Comparison of ENCODE assay signal across 21 cellular contexts in the genomic region with DNA sequence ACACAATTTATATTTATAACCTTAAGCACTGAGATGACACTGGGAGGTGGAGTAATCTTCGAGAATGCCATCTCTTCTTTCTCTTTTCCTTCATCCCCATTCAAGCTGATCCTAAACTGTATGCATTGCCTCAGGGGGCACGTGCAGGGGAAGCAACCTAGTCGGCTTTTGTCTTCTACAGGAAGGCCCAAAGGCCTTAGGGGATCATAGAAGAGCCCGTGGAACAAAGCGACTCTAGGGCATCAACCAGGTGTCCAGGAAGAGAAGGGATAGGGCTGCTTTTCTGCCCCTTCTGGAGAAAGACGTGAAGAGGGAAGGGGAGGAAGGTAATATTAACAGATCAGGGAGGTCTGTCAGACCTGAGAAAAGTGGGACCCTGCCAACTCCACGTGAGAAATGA. TPM values are rescaled to one million over a fixed set of nuclear protein-coding genes. Genes with fewer than 3 reads are reported as not detected.
A peak's percentile ranks its signal among the peaks of the same experiment; 100 is the strongest.
DNase-seq lines count a peak whose midpoint lies in the region; ATAC-seq and TF ChIP-seq lines count a peak whose summit lies in the region.
"Had no signal": no experiment of that assay in that cellular context is flagged by ENCODE, and none has a peak within 500 bp of the region (broad histone marks: within the 10 kb centered on the region; RNA-seq: fewer than 3 reads in every experiment).

No MANE protein-coding gene starts in this region.

- H3K27me3 ChIP-seq in GM23338 (ENCODE audit: insufficient read depth) (no peaks in the 10 kb centered on the region), HUES64 (ENCODE audit: insufficient read depth, low read length) (no peaks in the 10 kb centered on the region), iPS-18a (ENCODE audit: control insufficient read depth, insufficient read depth, low read length) (no peaks in the 10 kb centered on the region)
- H3K27me3 ChIP-seq in CD8-positive, alpha-beta T cell (ENCODE audit: insufficient read depth, low read length): no peaks in the 10 kb centered on the region

- H3K79me2 ChIP-seq in GM23338 (replicated peaks; ENCODE audit: insufficient read depth): no peaks in the 10 kb centered on the region

- H3K4me1 ChIP-seq in GM23338 (ENCODE audit: insufficient read depth): peaks cover 5% of the 10 kb centered on the region; the same call in 1 of the 2 replicates
- peaks cover 10% of the 10 kb centered on the region; the same call in 1 of the 2 replicates for H3K4me1 ChIP-seq in HUES64 (ENCODE audit: insufficient read depth, low read length)
- H3K4me1 ChIP-seq in iPS-18a (ENCODE audit: control insufficient read depth, low read depth, low read length): peaks cover 19% of the 10 kb centered on the region
- H3K4me1 ChIP-seq in CD8-positive, alpha-beta T cell (ENCODE audit: insufficient read depth, low read length): no peaks in the 10 kb centered on the region

- H3K36me3 Mint-ChIP-seq in GM23338 (ENCODE audit: low read depth): no peaks in the 10 kb centered on the region
- no peaks in the 10 kb centered on the region for H3K36me3 Mint-ChIP-seq in CD8-positive, alpha-beta T cell
- H3K36me3 Mint-ChIP-seq: CD14-positive monocyte; CD4-positive, alpha-beta memory T cell had no signal

- DNase-seq in GM23338 (ENCODE audit: low spot score) (no peak), NCI-H1694 (lab: John Stamatoyannopoulos, UW) (no peak)
- DNase-seq in activated CD4-positive, CD25-positive, alpha-beta regulatory T cell (lab: John Stamatoyannopoulos, UW): no peak
- DNase-seq in CD8-positive, alpha-beta T cell: no peak
- no peak for DNase-seq in activated CD8-positive, alpha-beta memory T cell treated with anti-CD3 and anti-CD28 coated beads for 24 hours
- DNase-seq: 8988T; Calu3; CD4-positive, alpha-beta memory T cell; DMS79 treated with DMSO at 0.1 percent for 48 hours; HFFc6; IMR-90 had no signal

- H3K9me3 Mint-ChIP-seq in GM23338: no peaks in the 10 kb centered on the region
- no peaks in the 10 kb centered on the region for H3K9me3 Mint-ChIP-seq in CD8-positive, alpha-beta T cell
- H3K9me3 Mint-ChIP-seq: CD4-positive, alpha-beta memory T cell; HFFc6 had no signal

- H3K36me3 ChIP-seq in GM23338 (ENCODE audit: insufficient read depth): no peaks in the 10 kb centered on the region
- no peaks in the 10 kb centered on the region for H3K36me3 ChIP-seq in HUES64 (ENCODE audit: insufficient read depth, low read length)
- no peaks in the 10 kb centered on the region for H3K36me3 ChIP-seq in iPS-18a (ENCODE audit: control insufficient read depth, low read depth, low read length)
- H3K36me3 ChIP-seq in CD8-positive, alpha-beta T cell (ENCODE audit: insufficient read depth, low read length): no peaks in the 10 kb centered on the region
- H3K36me3 ChIP-seq: BLaER1 had no signal

- H3K4me3 ChIP-seq in GM23338: no peak overlapping the region
- H3K4me3 ChIP-seq in HUES64 (ENCODE audit: low read length): no peak overlapping the region
- peak overlapping the region; percentile 10 for H3K4me3 ChIP-seq in iPS-18a (ENCODE audit: low read length)
- no peak overlapping the region for H3K4me3 ChIP-seq in CD8-positive, alpha-beta T cell (ENCODE audit: low read depth, low read length)
- H3K4me3 ChIP-seq: BLaER1, GM12878, K562 had no signal

- intact Hi-C loops in CD8-positive, alpha-beta T cell (cut with DNase I, micrococcal nuclease): loop anchor here in 1 of 2 experiments (5.0 to 10.0 kb wide), 2 partner anchors 192 to 1115 kb away; no protein-coding TSS in a partner anchor

- H3K9me3 ChIP-seq in HUES64 (ENCODE audit: insufficient read depth, low read depth, low read length): no peaks in the 10 kb centered on the region
- H3K9me3 ChIP-seq in iPS-18a (ENCODE audit: control insufficient read depth, low read depth, low read length): no peaks in the 10 kb centered on the region
- H3K9me3 ChIP-seq in CD8-positive, alpha-beta T cell (ENCODE audit: low read length): no peaks in the 10 kb centered on the region
- H3K9me3 ChIP-seq: BLaER1 had no signal

- TF ChIP-seq CTCF in GM23338 (conservative IDR thresholded peaks at IDR 0.05; ENCODE audit: low read depth in 2 of 2): no peak
- no peak for TF ChIP-seq CTCF in CD8-positive, alpha-beta T cell (IDR thresholded peaks at IDR 0.05)

- H3K4me1 Mint-ChIP-seq in GM23338: peaks cover 15% of the 10 kb centered on the region; the same call in 2 of the 3 replicates
- H3K4me1 Mint-ChIP-seq in CD8-positive, alpha-beta T cell (ENCODE audit: low read depth): peaks cover 2% of the 10 kb centered on the region

- H3K27ac ChIP-seq in GM23338 (ENCODE audit: low read depth) (no peak overlapping the region), HUES64 (ENCODE audit: low read depth, low read length) (peak overlapping the region; percentile 72; the same call in 1 of the 2 replicates), iPS-18a (ENCODE audit: low read length) (peak overlapping the region; percentile 36)
- no peak overlapping the region for H3K27ac ChIP-seq in CD8-positive, alpha-beta T cell (ENCODE audit: low read depth, low read length)
- H3K27ac ChIP-seq: BLaER1 had no signal

- H3F3A ChIP-seq in GM23338 (replicated peaks; ENCODE audit: low read depth): no peaks in the 10 kb centered on the region

- H3K9me2 ChIP-seq in GM23338 (ENCODE audit: insufficient read depth): no peaks in the 10 kb centered on the region

- CTCF ChIA-PET in CD8-positive, alpha-beta T cell (lab: Charles Lee): interaction anchor here (1.3 to 2.7 kb wide), 2 partner anchors 85 to 128 kb away, joined by 3 to 13 read pairs; no protein-coding TSS in a partner anchor

- H3K9ac ChIP-seq in HUES64 (ENCODE audit: low read depth, low read length) (0 out of 2 replicates have a peak overlapping the region, but pooled peaks have one; percentile 35), iPS-18a (ENCODE audit: low read length) (peak overlapping the region; percentile 36)
- H3K9ac ChIP-seq: BLaER1 had no signal

- H3K4me2 ChIP-seq in GM23338: peak overlapping the region; percentile 38; the same call in 1 of the 2 replicates
- H3K4me2 ChIP-seq: BLaER1 had no signal

- H3K27ac Mint-ChIP-seq in GM23338: peak overlapping the region; percentile 74; the same call in 1 of the 2 replicates
- no peak overlapping the region for H3K27ac Mint-ChIP-seq in CD8-positive, alpha-beta T cell
- H3K27ac Mint-ChIP-seq: CD4-positive, alpha-beta memory T cell; HFFc6 had no signal

- no peak overlapping the region for H2AFZ ChIP-seq in GM23338

- peaks cover 2% of the 10 kb centered on the region for H3K27me3 Mint-ChIP-seq in GM23338 (ENCODE audit: insufficient read depth, low read depth, poor library complexity)
- H3K27me3 Mint-ChIP-seq in CD8-positive, alpha-beta T cell (ENCODE audit: low read depth): no peaks in the 10 kb centered on the region

- H4K20me1 ChIP-seq in GM23338 (replicated peaks; ENCODE audit: insufficient read depth): no peaks in the 10 kb centered on the region
- H4K20me1 ChIP-seq: BLaER1 had no signal

- WGBS in HUES64: 49% methylated on average over 7 of the region's 7 CpGs

- POLR2A ChIA-PET in CD8-positive, alpha-beta T cell (lab: Charles Lee): no interaction called here

- no peak overlapping the region for H3K4me3 Mint-ChIP-seq in GM23338
- H3K4me3 Mint-ChIP-seq in CD8-positive, alpha-beta T cell: no peak overlapping the region
- H3K4me3 Mint-ChIP-seq: CD14-positive monocyte; CD4-positive, alpha-beta memory T cell; HFFc6 had no signal

- ATAC-seq in GM23338: no peak
- ATAC-seq in CD8-positive, alpha-beta T cell: no peak
- ATAC-seq: GM12878, HCT116, K562 had no signal

TF ChIP-seq in GM23338, 12 proteins besides CTCF, POLR2A, EP300 and RAD21 (continues in another document):
- TF ChIP-seq JUNB (IDR thresholded peaks at IDR 0.05; ENCODE audit: unreplicated experiment) (no peak), ZNF331 (CRISPR knock-in tag; IDR thresholded peaks at IDR 0.05; ENCODE audit: low read depth) (no peak), EZH2 (IDR thresholded peaks at IDR 0.05; ENCODE audit: low read depth, unreplicated experiment) (no peak)

RNA-seq across cellular contexts. Expression of a gene that starts 6.9 kb away (rescaled TPM):
- total RNA-seq in GM23338 (2014; rRNA removed; shearing (Covaris generic)): not detected in 2 replicates
- polyA plus RNA-seq in GM23338 (2016; fragmentation: Nextera tagmentation; extraction: Ambion mirVana): not detected in 2 replicates
- not detected for polyA plus RNA-seq in HUES64 (2013, experiment 1 of 2)
- polyA plus RNA-seq in HUES64 (2013, experiment 2 of 2): not detected
- total RNA-seq in CD8-positive, alpha-beta T cell: not detected
- total RNA-seq: A673, Calu3, G401, GM12878, HFFc6, IMR-90, K562 had no signal
- polyA plus RNA-seq: AG04450; CD4-positive, alpha-beta memory T cell; IMR-90; K562 had no signal

RNA-seq across cellular contexts. Expression of a gene that starts 32.6 kb away (rescaled TPM):
- total RNA-seq in GM23338 (2014; rRNA removed; shearing (Covaris generic)): not detected in 2 replicates
- polyA plus RNA-seq in GM23338 (2016; fragmentation: Nextera tagmentation; extraction: Ambion mirVana): not detected in 2 replicates
- polyA plus RNA-seq in HUES64 (2013, experiment 1 of 2): not detected
- not detected for polyA plus RNA-seq in HUES64 (2013, experiment 2 of 2)
- total RNA-seq in CD8-positive, alpha-beta T cell: under 1 TPM in 1 of 2 experiments, not detected in 1; 0.16 TPM
- total RNA-seq: Calu3, G401, HFFc6, IMR-90 had no signal
- polyA plus RNA-seq: AG04450, IMR-90 had no signal

Comparison
In these comparisons a context has a peak if more than half of its experiments do, and no peak if none do; other contexts are left out.
1. H3K27ac ChIP-seq: peak in HUES64 (single experiment) and iPS-18a (single experiment); none in GM23338 (single experiment) and CD8-positive, alpha-beta T cell (single experiment).